Comparison of ENCODE assay signal across 8 cellular contexts in genomic region chr17:41547921-41548843, GRCh38. TPM values are rescaled to one million over a fixed set of nuclear protein-coding genes. Genes with fewer than 3 reads are reported as not detected.
DNase-seq lines count a peak whose midpoint lies in the region; FAIRE-seq and TF ChIP-seq lines count a peak whose summit lies in the region.

No MANE protein-coding gene starts in this region.

- H3K9me3 Mint-ChIP-seq in activated naive CD8-positive, alpha-beta T cell treated with anti-CD3 and anti-CD28 coated beads for 36 hours: peaks cover 4% of the 10 kb centered on the region

- DNase-seq in GM23248 (peak; percentile 100), PC-9 (peak; percentile 94 to 96), right atrium auricular region (ENCODE audit: low spot score) (peak; percentile 66), GM12891 (ENCODE audit: insufficient read length, low spot score) (no peak), OCI-LY7 (ENCODE audit: low spot score) (no peak), NCI-H1092 treated with DMSO at 0.1 percent for 48 hours (lab: John Stamatoyannopoulos, UW) (no peak)
- DNase-seq in activated naive CD8-positive, alpha-beta T cell treated with anti-CD3 and anti-CD28 coated beads for 36 hours: peak; percentile 72

- H3K4me1 ChIP-seq in GM23248 (ENCODE audit: insufficient read depth) (peaks cover 16% of the 10 kb centered on the region), PC-9 (replicated peaks; ENCODE audit: insufficient read depth) (peaks cover 68% of the 10 kb centered on the region), right atrium auricular region (peaks cover 0 to 23% of the 10 kb centered on the region in 2 donors), OCI-LY7 (ENCODE audit: insufficient read depth, low read length, poor library complexity, severe bottlenecking) (no peaks in the 10 kb centered on the region)

- no peak for FAIRE-seq in GM12891 (lab: Jason Lieb, UNC)

- H3F3A ChIP-seq in GM23248 (ENCODE audit: insufficient read depth) (peaks cover 7% of the 10 kb centered on the region; the same call in 1 of the 2 replicates), PC-9 (ENCODE audit: insufficient read depth, low read depth) (peaks cover 48% of the 10 kb centered on the region)

- peak overlapping the region; percentile 3 for H3K4me3 Mint-ChIP-seq in activated naive CD8-positive, alpha-beta T cell treated with anti-CD3 and anti-CD28 coated beads for 36 hours

- in situ Hi-C loops in GM23248 (cut with MboI): no loop called here

- H3K27me3 Mint-ChIP-seq in activated naive CD8-positive, alpha-beta T cell treated with anti-CD3 and anti-CD28 coated beads for 36 hours: peaks cover 9% of the 10 kb centered on the region

- 37 to 39% methylated on average over 23 of the region's 23 CpGs for WGBS in GM23248 (ENCODE audit: low coverage in 1 of 2, low lambda C conversion rate in 2 of 2, missing lambda C conversion rate in 2 of 2), 2 experiments

- TF ChIP-seq CTCF in PC-9 (conservative IDR thresholded peaks at IDR 0.05): no peak
- TF ChIP-seq CTCF in right atrium auricular region (IDR thresholded peaks at IDR 0.05): no peak
- TF ChIP-seq CTCF in OCI-LY7 (conservative IDR thresholded peaks at IDR 0.05; ENCODE audit: low read length): no peak

- no peak for TF ChIP-seq POLR2A in GM12891 (IDR thresholded peaks at IDR 0.05; ENCODE audit: low read depth, low read length)

- BruUV-seq in PC-9 (replicated peaks; lab: Mats Ljungman, UMichigan): TSS peak; percentile 92
- BruUV-seq in OCI-LY7 (replicated peaks; lab: Mats Ljungman, UMichigan): no TSS peak

- H3K9me2 ChIP-seq in GM23248 (ENCODE audit: insufficient read depth) (no peaks in the 10 kb centered on the region), PC-9 (ENCODE audit: insufficient read depth) (no peaks in the 10 kb centered on the region), OCI-LY7 (ENCODE audit: insufficient read depth, low read length) (no peaks in the 10 kb centered on the region)

- H3K4me2 ChIP-seq in GM23248 (ENCODE audit: unreplicated experiment) (peak overlapping the region; percentile 18), PC-9 (peak overlapping the region; percentile 84), OCI-LY7 (ENCODE audit: low read length) (no peak overlapping the region)

- H3K4me1 Mint-ChIP-seq in activated naive CD8-positive, alpha-beta T cell treated with anti-CD3 and anti-CD28 coated beads for 36 hours: peaks cover 14% of the 10 kb centered on the region

- H3K9me3 ChIP-seq in GM23248 (ENCODE audit: low read depth) (no peaks in the 10 kb centered on the region), PC-9 (ENCODE audit: insufficient read depth, low read depth) (no peaks in the 10 kb centered on the region), right atrium auricular region (peaks cover 5% of the 10 kb centered on the region in 2 donors), OCI-LY7 (ENCODE audit: low read length) (no peaks in the 10 kb centered on the region)

- H2AFZ ChIP-seq in GM23248: peak overlapping the region; percentile 24; the same call in 1 of the 2 replicates
- no peak overlapping the region for H2AFZ ChIP-seq in PC-9
- no peak overlapping the region for H2AFZ ChIP-seq in OCI-LY7 (ENCODE audit: low read length)

- H3K9ac ChIP-seq in GM23248: peak overlapping the region; percentile 31

- H3K27ac ChIP-seq in GM23248: peak overlapping the region; percentile 71
- peak overlapping the region; percentile 93 for H3K27ac ChIP-seq in PC-9
- H3K27ac ChIP-seq in right atrium auricular region: peak overlapping the region in 1 of 2 donors; percentile 25
- H3K27ac ChIP-seq in skin epidermis: peak overlapping the region in 19 of 21 experiments; percentile 10 to 85 (median 71)
- H3K27ac ChIP-seq in OCI-LY7 (ENCODE audit: low read depth, low read length, poor library complexity, severe bottlenecking): no peak overlapping the region

- H3K4me3 ChIP-seq in GM23248 (no peak overlapping the region), PC-9 (peak overlapping the region; percentile 53; the same call in 1 of the 2 replicates), right atrium auricular region (peak overlapping the region in 1 of 2 donors; percentile 23), skin epidermis (peak overlapping the region in 3 of 7 experiments; percentile 3 to 25 (median 10)), OCI-LY7 (ENCODE audit: low read depth, low read length, poor library complexity, severe bottlenecking) (no peak overlapping the region)

- no peaks in the 10 kb centered on the region for H3K36me3 Mint-ChIP-seq in activated naive CD8-positive, alpha-beta T cell treated with anti-CD3 and anti-CD28 coated beads for 36 hours

- H3K36me3 ChIP-seq in GM23248 (ENCODE audit: low read depth) (no peaks in the 10 kb centered on the region), PC-9 (ENCODE audit: low read depth) (no peaks in the 10 kb centered on the region), right atrium auricular region (no peaks in the 10 kb centered on the region), OCI-LY7 (ENCODE audit: insufficient read depth, low read length) (no peaks in the 10 kb centered on the region)

- no peaks in the 10 kb centered on the region for H3K27me3 ChIP-seq in GM23248 (replicated peaks; ENCODE audit: insufficient read depth)
- H3K27me3 ChIP-seq in PC-9 (ENCODE audit: insufficient read depth, low read depth): no peaks in the 10 kb centered on the region
- H3K27me3 ChIP-seq in right atrium auricular region: no peaks in the 10 kb centered on the region

- no peak overlapping the region for H3K27ac Mint-ChIP-seq in activated naive CD8-positive, alpha-beta T cell treated with anti-CD3 and anti-CD28 coated beads for 36 hours

- intact Hi-C loops in PC-9 (cut with micrococcal nuclease; ENCODE audit: unreplicated experiment): loop anchor here (1.0 to 10.0 kb wide), 10 partner anchors 18 to 745 kb away; partner anchors contain the start of genes KRT13, KRTAP2-3 and KRTAP2-4
- intact Hi-C loops in OCI-LY7 (cut with micrococcal nuclease; ENCODE audit: unreplicated experiment): loop anchor here (2.0 kb wide), 1 partner anchor 639 kb away; no protein-coding TSS in a partner anchor

- POLR2A ChIA-PET in PC-9 (lab: Charles Lee; ENCODE audit: unreplicated experiment) (interaction anchor here (0.5 to 2.4 kb wide), 18 partner anchors 16 to 1267 kb away, joined by 3 to 78 read pairs (median 5); partner anchors contain the start of genes EIF1, KRT13, KRT19 and SMARCE1), OCI-LY7 (lab: Charles Lee) (no interaction called here)

- CTCF ChIA-PET in PC-9 (lab: Charles Lee): interaction anchor here (0.6 to 2.8 kb wide), 29 partner anchors 7 to 933 kb away, joined by 3 to 51 read pairs (median 7); partner anchors contain the start of genes KRT13, KRT15 and KRT19
- CTCF ChIA-PET in OCI-LY7 (lab: Charles Lee; ENCODE audit: unreplicated experiment): interaction anchor here (0.9 to 2.4 kb wide), 2 partner anchors 17 to 100 kb away, joined by 3 to 9 read pairs; no protein-coding TSS in a partner anchor

- H4K20me1 ChIP-seq in GM23248 (ENCODE audit: insufficient read depth) (no peaks in the 10 kb centered on the region), PC-9 (ENCODE audit: insufficient read depth) (no peaks in the 10 kb centered on the region), OCI-LY7 (ENCODE audit: insufficient read depth, low read length) (no peaks in the 10 kb centered on the region)

- H3K79me2 ChIP-seq in GM23248 (ENCODE audit: insufficient read depth) (no peaks in the 10 kb centered on the region), PC-9 (ENCODE audit: low read depth) (peaks cover 12% of the 10 kb centered on the region; the same call in 1 of the 2 replicates), OCI-LY7 (ENCODE audit: insufficient read depth, low read depth, low read length) (no peaks in the 10 kb centered on the region)

RNA-seq across cellular contexts. Expression of gene KRT19, which starts 20.1 kb away (rescaled TPM):
- total RNA-seq in GM23248 (2014; rRNA removed; shearing (Covaris generic)): 65.4 and 71.5 TPM in 2 replicates
- polyA plus RNA-seq in GM23248 (2016; fragmentation: Nextera tagmentation; extraction: Ambion mirVana): 95.5 and 100 TPM in 2 replicates
- total RNA-seq in PC-9 (2021) (1,811 and 2,277 TPM in 2 replicates), right atrium auricular region (100 to 1,000 TPM in 1 of 2 donors, 10 to 100 TPM in 1; 27.8 to 165 TPM), OCI-LY7 (2022) (not detected in 2 replicates)
- total RNA-seq in activated naive CD8-positive, alpha-beta T cell treated with anti-CD3 and anti-CD28 coated beads for 36 hours: not detected
- polyA plus RNA-seq in GM12891 (2012; ENCODE audit: low read depth, missing spikeins): 0.09 TPM
- total RNA-seq in OCI-LY7 (2014; rRNA removed; shearing (Covaris generic)): not detected in 2 replicates

RNA-seq across cellular contexts. Expression of gene KRT9, which starts 23.7 kb away (rescaled TPM):
- total RNA-seq in GM23248 (2014; rRNA removed; shearing (Covaris generic)): not detected in 2 replicates
- not detected in 2 replicates for polyA plus RNA-seq in GM23248 (2016; fragmentation: Nextera tagmentation; extraction: Ambion mirVana)
- 0.55 and 0.73 TPM in 2 replicates for total RNA-seq in PC-9 (2021)
- not detected for total RNA-seq in activated naive CD8-positive, alpha-beta T cell treated with anti-CD3 and anti-CD28 coated beads for 36 hours
- not detected for total RNA-seq in right atrium auricular region
- polyA plus RNA-seq in GM12891 (2012; ENCODE audit: low read depth, missing spikeins): not detected
- not detected in 2 replicates for total RNA-seq in OCI-LY7 (2014; rRNA removed; shearing (Covaris generic))
- not detected in 2 replicates for total RNA-seq in OCI-LY7 (2022)

RNA-seq across cellular contexts. Expression of gene KRT15, which starts 29.5 kb away (rescaled TPM):
- total RNA-seq in GM23248 (2014; rRNA removed; shearing (Covaris generic)): 0.65 and 1.1 TPM in 2 replicates
- 2.3 and 2.7 TPM in 2 replicates for polyA plus RNA-seq in GM23248 (2016; fragmentation: Nextera tagmentation; extraction: Ambion mirVana)
- 41.9 and 49.9 TPM in 2 replicates for total RNA-seq in PC-9 (2021)
- total RNA-seq in activated naive CD8-positive, alpha-beta T cell treated with anti-CD3 and anti-CD28 coated beads for 36 hours: not detected
- under 1 TPM in 1 of 2 donors, not detected in 1; 0.47 TPM for total RNA-seq in right atrium auricular region
- not detected for polyA plus RNA-seq in GM12891 (2012; ENCODE audit: low read depth, missing spikeins)
- total RNA-seq in OCI-LY7 (2014; rRNA removed; shearing (Covaris generic)): not detected in 2 replicates
- not detected in 2 replicates for total RNA-seq in OCI-LY7 (2022)

RNA-seq across cellular contexts. Expression of gene KRT14, which starts 38.5 kb away (rescaled TPM):
- 0.25 TPM in 1 of 2 replicates, not detected in the other for total RNA-seq in GM23248 (2014; rRNA removed; shearing (Covaris generic))
- 0.90 and 0.93 TPM in 2 replicates for polyA plus RNA-seq in GM23248 (2016; fragmentation: Nextera tagmentation; extraction: Ambion mirVana)
- 2.2 and 2.5 TPM in 2 replicates for total RNA-seq in PC-9 (2021)
- not detected for total RNA-seq in activated naive CD8-positive, alpha-beta T cell treated with anti-CD3 and anti-CD28 coated beads for 36 hours
- total RNA-seq in right atrium auricular region: 10 to 100 TPM in 1 of 2 donors, not detected in 1; 20.3 TPM
- not detected for polyA plus RNA-seq in GM12891 (2012; ENCODE audit: low read depth, missing spikeins)
- not detected in 2 replicates for total RNA-seq in OCI-LY7 (2014; rRNA removed; shearing (Covaris generic))
- 0.30 and 0.82 TPM in 2 replicates for total RNA-seq in OCI-LY7 (2022)

RNA-seq across cellular contexts. Expression of gene KRT13, which starts 42.8 kb away (rescaled TPM):
- total RNA-seq in GM23248 (2014; rRNA removed; shearing (Covaris generic)): 0.76 TPM in 1 of 2 replicates, not detected in the other
- polyA plus RNA-seq in GM23248 (2016; fragmentation: Nextera tagmentation; extraction: Ambion mirVana): not detected in 2 replicates
- total RNA-seq in PC-9 (2021) (606 and 1,548 TPM in 2 replicates), right atrium auricular region (not detected), OCI-LY7 (2022) (not detected in 2 replicates)
- not detected for total RNA-seq in activated naive CD8-positive, alpha-beta T cell treated with anti-CD3 and anti-CD28 coated beads for 36 hours
- polyA plus RNA-seq in GM12891 (2012; ENCODE audit: low read depth, missing spikeins): not detected
- not detected in 2 replicates for total RNA-seq in OCI-LY7 (2014; rRNA removed; shearing (Covaris generic))

Comparison
In these comparisons a context has a peak if more than half of its experiments do, and no peak if none do; other contexts are left out.
1. DNase-seq: peak in GM23248 (single experiment), PC-9 (2 of 2), activated naive CD8-positive, alpha-beta T cell treated with anti-CD3 and anti-CD28 coated beads for 36 hours (single experiment) and right atrium auricular region (single experiment); none in GM12891 (single experiment), OCI-LY7 (single experiment) and NCI-H1092 treated with DMSO at 0.1 percent for 48 hours (single experiment).
2. RNA of gene KRT19, which starts 20.1 kb away (total RNA-seq): 1,811 to 2,277 TPM in PC-9, 27.8 to 165 TPM in right atrium auricular region and 65.4 to 71.5 TPM in GM23248; not detected in OCI-LY7 and not detected in activated naive CD8-positive, alpha-beta T cell treated with anti-CD3 and anti-CD28 coated beads for 36 hours; every median in the first group is over 10 times any median in the second.
3. RNA of gene KRT15, which starts 29.5 kb away (total RNA-seq): 41.9 to 49.9 TPM in PC-9; 0.65 to 1.1 TPM in GM23248, 0.47 TPM in right atrium auricular region, not detected in activated naive CD8-positive, alpha-beta T cell treated with anti-CD3 and anti-CD28 coated beads for 36 hours and not detected in OCI-LY7; every median in the first group is over 10 times any median in the second.